2 cellular contexts compared by ENCODE assay signal in genomic region chr14:35121026-35121886, GRCh38.
A peak's percentile ranks its signal among the peaks of the same experiment; 100 is the strongest.
TF ChIP-seq lines count a peak whose summit lies in the region.

No MANE protein-coding gene starts in this region.

TF ChIP-seq in K562, 482 proteins besides CTCF, POLR2A, EP300 and RAD21 (continues in another document):
- TF ChIP-seq, protein P1, sequence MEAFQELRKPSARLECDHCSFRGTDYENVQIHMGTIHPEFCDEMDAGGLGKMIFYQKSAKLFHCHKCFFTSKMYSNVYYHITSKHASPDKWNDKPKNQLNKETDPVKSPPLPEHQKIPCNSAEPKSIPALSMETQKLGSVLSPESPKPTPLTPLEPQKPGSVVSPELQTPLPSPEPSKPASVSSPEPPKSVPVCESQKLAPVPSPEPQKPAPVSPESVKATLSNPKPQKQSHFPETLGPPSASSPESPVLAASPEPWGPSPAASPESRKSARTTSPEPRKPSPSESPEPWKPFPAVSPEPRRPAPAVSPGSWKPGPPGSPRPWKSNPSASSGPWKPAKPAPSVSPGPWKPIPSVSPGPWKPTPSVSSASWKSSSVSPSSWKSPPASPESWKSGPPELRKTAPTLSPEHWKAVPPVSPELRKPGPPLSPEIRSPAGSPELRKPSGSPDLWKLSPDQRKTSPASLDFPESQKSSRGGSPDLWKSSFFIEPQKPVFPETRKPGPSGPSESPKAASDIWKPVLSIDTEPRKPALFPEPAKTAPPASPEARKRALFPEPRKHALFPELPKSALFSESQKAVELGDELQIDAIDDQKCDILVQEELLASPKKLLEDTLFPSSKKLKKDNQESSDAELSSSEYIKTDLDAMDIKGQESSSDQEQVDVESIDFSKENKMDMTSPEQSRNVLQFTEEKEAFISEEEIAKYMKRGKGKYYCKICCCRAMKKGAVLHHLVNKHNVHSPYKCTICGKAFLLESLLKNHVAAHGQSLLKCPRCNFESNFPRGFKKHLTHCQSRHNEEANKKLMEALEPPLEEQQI (IDR thresholded peaks at IDR 0.05): no peak
- TF ChIP-seq ZNF347 (CRISPR knock-in tag; IDR thresholded peaks at IDR 0.05; ENCODE audit: low read depth) (no peak), SIX5 (IDR thresholded peaks at IDR 0.05; ENCODE audit: borderline replicate concordance in 1 of 2, insufficient read depth in 1 of 2, low read depth in 1 of 2, low read length in 2 of 2) (no peak), TAF9B (IDR thresholded peaks at IDR 0.05; ENCODE audit: partially characterized antibody) (peak; percentile 16), NCOA6 (IDR thresholded peaks at IDR 0.05) (no peak), TAF1 (IDR thresholded peaks at IDR 0.05; ENCODE audit: control insufficient read depth, extremely low read depth, insufficient read depth, low read length, severe bottlenecking) (peak; percentile 68), ZNF398 (CRISPR knock-in tag; IDR thresholded peaks at IDR 0.05) (no peak), ZNF644 (tag; IDR thresholded peaks at IDR 0.05; ENCODE audit: low read depth) (no peak), ATF3 (IDR thresholded peaks at IDR 0.05) (peak; percentile 48), ATF3 (CRISPR knock-in tag; conservative IDR thresholded peaks at IDR 0.05) (no peak), HNRNPLL (IDR thresholded peaks at IDR 0.05; ENCODE audit: low read depth, low read length, poor library complexity, severe bottlenecking) (no peak), DIDO1 (tag; IDR thresholded peaks at IDR 0.05; ENCODE audit: low read depth) (no peak), TEAD4 (IDR thresholded peaks at IDR 0.05; ENCODE audit: low read length) (peak; percentile 25; the same call in 1 of the 2 replicates), TEAD4 (CRISPR knock-in tag; IDR thresholded peaks at IDR 0.05; ENCODE audit: borderline replicate concordance) (no peak), RCOR1 (IDR thresholded peaks at IDR 0.05; ENCODE audit: borderline replicate concordance in 1 of 2, low read depth in 2 of 2, low read length in 2 of 2) (0 out of 4 replicates have a peak, but pooled peaks of 1 of the 2 experiments have one; percentile 12), FOS (IDR thresholded peaks at IDR 0.05; ENCODE audit: extremely low read depth, insufficient read length) (no peak), ZNF699 (CRISPR knock-in tag; IDR thresholded peaks at IDR 0.05; ENCODE audit: insufficient replicate concordance) (no peak)
- TF ChIP-seq, protein P2, sequence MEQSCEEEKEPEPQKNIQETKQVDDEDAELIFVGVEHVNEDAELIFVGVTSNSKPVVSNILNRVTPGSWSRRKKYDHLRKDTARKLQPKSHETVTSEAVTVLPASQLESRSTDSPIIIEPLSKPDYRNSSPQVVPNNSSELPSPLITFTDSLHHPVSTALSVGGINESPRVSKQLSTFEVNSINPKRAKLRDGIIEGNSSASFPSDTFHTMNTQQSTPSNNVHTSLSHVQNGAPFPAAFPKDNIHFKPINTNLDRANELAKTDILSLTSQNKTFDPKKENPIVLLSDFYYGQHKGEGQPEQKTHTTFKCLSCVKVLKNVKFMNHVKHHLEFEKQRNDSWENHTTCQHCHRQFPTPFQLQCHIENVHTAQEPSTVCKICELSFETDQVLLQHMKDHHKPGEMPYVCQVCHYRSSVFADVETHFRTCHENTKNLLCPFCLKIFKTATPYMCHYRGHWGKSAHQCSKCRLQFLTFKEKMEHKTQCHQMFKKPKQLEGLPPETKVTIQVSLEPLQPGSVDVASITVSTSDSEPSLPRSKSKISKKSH (CRISPR knock-in tag; IDR thresholded peaks at IDR 0.05): no peak
- TF ChIP-seq, protein P3, sequence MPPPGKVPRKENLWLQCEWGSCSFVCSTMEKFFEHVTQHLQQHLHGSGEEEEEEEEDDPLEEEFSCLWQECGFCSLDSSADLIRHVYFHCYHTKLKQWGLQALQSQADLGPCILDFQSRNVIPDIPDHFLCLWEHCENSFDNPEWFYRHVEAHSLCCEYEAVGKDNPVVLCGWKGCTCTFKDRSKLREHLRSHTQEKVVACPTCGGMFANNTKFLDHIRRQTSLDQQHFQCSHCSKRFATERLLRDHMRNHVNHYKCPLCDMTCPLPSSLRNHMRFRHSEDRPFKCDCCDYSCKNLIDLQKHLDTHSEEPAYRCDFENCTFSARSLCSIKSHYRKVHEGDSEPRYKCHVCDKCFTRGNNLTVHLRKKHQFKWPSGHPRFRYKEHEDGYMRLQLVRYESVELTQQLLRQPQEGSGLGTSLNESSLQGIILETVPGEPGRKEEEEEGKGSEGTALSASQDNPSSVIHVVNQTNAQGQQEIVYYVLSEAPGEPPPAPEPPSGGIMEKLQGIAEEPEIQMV (tag; conservative IDR thresholded peaks at IDR 0.05; ENCODE audit: low read depth): no peak

TF ChIP-seq in HepG2, 621 proteins besides CTCF, POLR2A, EP300 and RAD21 (continues in another document):
- TF ChIP-seq TRIM24 (CRISPR knock-in tag; IDR thresholded peaks at IDR 0.05) (no peak), RFX5 (IDR thresholded peaks at IDR 0.05; ENCODE audit: low read depth, low read length) (no peak), ZNF878 (CRISPR knock-in tag; IDR thresholded peaks at IDR 0.05) (no peak), RAD51 (IDR thresholded peaks at IDR 0.05; ENCODE audit: borderline replicate concordance) (no peak), LCORL (IDR thresholded peaks at IDR 0.05) (peak; percentile 77; the same call in 1 of the 2 replicates), LCORL (CRISPR knock-in tag; IDR thresholded peaks at IDR 0.05) (no peak), SOX6 (IDR thresholded peaks at IDR 0.05) (no peak), SOX6 (CRISPR knock-in tag; IDR thresholded peaks at IDR 0.05) (no peak), ZNF883 (CRISPR knock-in tag; IDR thresholded peaks at IDR 0.05; ENCODE audit: not compliant biosample characterization) (no peak), HNRNPLL (IDR thresholded peaks at IDR 0.05; ENCODE audit: low read depth, low read length, poor library complexity, severe bottlenecking) (no peak), NFKB2 (CRISPR knock-in tag; IDR thresholded peaks at IDR 0.05; ENCODE audit: borderline replicate concordance) (no peak), THYN1 (CRISPR knock-in tag; IDR thresholded peaks at IDR 0.05; ENCODE audit: borderline replicate concordance, low read depth) (0 out of 2 replicates have a peak, but pooled peaks have one; percentile 90), ZFP41 (CRISPR knock-in tag; IDR thresholded peaks at IDR 0.05; ENCODE audit: borderline replicate concordance) (no peak), ZBTB2 (CRISPR knock-in tag; IDR thresholded peaks at IDR 0.05; ENCODE audit: low read depth) (no peak), HNF1A (IDR thresholded peaks at IDR 0.05; ENCODE audit: low read depth) (peak; percentile 11; the same call in 1 of the 2 replicates), HNF1A (CRISPR knock-in tag; IDR thresholded peaks at IDR 0.05; ENCODE audit: borderline replicate concordance) (no peak), TBX3 (IDR thresholded peaks at IDR 0.05; ENCODE audit: borderline replicate concordance) (0 out of 2 replicates have a peak, but pooled peaks have one; percentile 0), ETS1 (CRISPR knock-in tag; IDR thresholded peaks at IDR 0.05) (no peak), ZNF354B (CRISPR knock-in tag; IDR thresholded peaks at IDR 0.05) (no peak), SYNCRIP (IDR thresholded peaks at IDR 0.05; ENCODE audit: insufficient read depth, low read depth, low read length) (no peak), ATF7 (IDR thresholded peaks at IDR 0.05) (0 out of 2 replicates have a peak, but pooled peaks have one; percentile 2), ATF7 (CRISPR knock-in tag; IDR thresholded peaks at IDR 0.05) (no peak), ZNF224 (CRISPR knock-in tag; IDR thresholded peaks at IDR 0.05) (no peak), IRF2 (CRISPR knock-in tag; IDR thresholded peaks at IDR 0.05) (no peak), KDM5B (CRISPR knock-in tag; IDR thresholded peaks at IDR 0.05; ENCODE audit: borderline replicate concordance) (no peak), NAIF1 (CRISPR knock-in tag; IDR thresholded peaks at IDR 0.05; ENCODE audit: borderline replicate concordance) (no peak), ZNF709 (CRISPR knock-in tag; IDR thresholded peaks at IDR 0.05) (0 out of 2 replicates have a peak, but pooled peaks have one; percentile 37), SPEN (CRISPR knock-in tag; IDR thresholded peaks at IDR 0.05; ENCODE audit: low read depth) (no peak), MED1 (CRISPR knock-in tag; IDR thresholded peaks at IDR 0.05) (no peak), ZNF234 (CRISPR knock-in tag; conservative IDR thresholded peaks at IDR 0.05) (no peak), IKZF1 (IDR thresholded peaks at IDR 0.05) (no peak), ZNF296 (CRISPR knock-in tag; conservative IDR thresholded peaks at IDR 0.05) (no peak)
- TF ChIP-seq, protein P4, sequence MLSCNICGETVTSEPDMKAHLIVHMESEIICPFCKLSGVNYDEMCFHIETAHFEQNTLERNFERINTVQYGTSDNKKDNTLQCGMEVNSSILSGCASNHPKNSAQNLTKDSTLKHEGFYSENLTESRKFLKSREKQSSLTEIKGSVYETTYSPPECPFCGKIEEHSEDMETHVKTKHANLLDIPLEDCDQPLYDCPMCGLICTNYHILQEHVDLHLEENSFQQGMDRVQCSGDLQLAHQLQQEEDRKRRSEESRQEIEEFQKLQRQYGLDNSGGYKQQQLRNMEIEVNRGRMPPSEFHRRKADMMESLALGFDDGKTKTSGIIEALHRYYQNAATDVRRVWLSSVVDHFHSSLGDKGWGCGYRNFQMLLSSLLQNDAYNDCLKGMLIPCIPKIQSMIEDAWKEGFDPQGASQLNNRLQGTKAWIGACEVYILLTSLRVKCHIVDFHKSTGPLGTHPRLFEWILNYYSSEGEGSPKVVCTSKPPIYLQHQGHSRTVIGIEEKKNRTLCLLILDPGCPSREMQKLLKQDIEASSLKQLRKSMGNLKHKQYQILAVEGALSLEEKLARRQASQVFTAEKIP (CRISPR knock-in tag; IDR thresholded peaks at IDR 0.05; ENCODE audit: borderline replicate concordance): no peak
- TF ChIP-seq, protein P5, sequence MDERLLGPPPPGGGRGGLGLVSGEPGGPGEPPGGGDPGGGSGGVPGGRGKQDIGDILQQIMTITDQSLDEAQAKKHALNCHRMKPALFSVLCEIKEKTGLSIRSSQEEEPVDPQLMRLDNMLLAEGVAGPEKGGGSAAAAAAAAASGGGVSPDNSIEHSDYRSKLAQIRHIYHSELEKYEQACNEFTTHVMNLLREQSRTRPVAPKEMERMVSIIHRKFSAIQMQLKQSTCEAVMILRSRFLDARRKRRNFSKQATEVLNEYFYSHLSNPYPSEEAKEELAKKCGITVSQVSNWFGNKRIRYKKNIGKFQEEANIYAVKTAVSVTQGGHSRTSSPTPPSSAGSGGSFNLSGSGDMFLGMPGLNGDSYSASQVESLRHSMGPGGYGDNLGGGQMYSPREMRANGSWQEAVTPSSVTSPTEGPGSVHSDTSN (CRISPR knock-in tag; IDR thresholded peaks at IDR 0.05): no peak
- TF ChIP-seq, protein P6, sequence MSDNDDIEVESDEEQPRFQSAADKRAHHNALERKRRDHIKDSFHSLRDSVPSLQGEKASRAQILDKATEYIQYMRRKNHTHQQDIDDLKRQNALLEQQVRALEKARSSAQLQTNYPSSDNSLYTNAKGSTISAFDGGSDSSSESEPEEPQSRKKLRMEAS (IDR thresholded peaks at IDR 0.05): no peak
- TF ChIP-seq, protein P7, sequence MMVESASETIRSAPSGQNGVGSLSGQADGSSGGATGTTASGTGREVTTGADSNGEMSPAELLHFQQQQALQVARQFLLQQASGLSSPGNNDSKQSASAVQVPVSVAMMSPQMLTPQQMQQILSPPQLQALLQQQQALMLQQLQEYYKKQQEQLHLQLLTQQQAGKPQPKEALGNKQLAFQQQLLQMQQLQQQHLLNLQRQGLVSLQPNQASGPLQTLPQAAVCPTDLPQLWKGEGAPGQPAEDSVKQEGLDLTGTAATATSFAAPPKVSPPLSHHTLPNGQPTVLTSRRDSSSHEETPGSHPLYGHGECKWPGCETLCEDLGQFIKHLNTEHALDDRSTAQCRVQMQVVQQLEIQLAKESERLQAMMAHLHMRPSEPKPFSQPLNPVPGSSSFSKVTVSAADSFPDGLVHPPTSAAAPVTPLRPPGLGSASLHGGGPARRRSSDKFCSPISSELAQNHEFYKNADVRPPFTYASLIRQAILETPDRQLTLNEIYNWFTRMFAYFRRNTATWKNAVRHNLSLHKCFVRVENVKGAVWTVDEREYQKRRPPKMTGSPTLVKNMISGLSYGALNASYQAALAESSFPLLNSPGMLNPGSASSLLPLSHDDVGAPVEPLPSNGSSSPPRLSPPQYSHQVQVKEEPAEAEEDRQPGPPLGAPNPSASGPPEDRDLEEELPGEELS (CRISPR knock-in tag; IDR thresholded peaks at IDR 0.05): no peak
